Comparison of ENCODE assay signal across 18 cellular contexts in the genomic region with DNA sequence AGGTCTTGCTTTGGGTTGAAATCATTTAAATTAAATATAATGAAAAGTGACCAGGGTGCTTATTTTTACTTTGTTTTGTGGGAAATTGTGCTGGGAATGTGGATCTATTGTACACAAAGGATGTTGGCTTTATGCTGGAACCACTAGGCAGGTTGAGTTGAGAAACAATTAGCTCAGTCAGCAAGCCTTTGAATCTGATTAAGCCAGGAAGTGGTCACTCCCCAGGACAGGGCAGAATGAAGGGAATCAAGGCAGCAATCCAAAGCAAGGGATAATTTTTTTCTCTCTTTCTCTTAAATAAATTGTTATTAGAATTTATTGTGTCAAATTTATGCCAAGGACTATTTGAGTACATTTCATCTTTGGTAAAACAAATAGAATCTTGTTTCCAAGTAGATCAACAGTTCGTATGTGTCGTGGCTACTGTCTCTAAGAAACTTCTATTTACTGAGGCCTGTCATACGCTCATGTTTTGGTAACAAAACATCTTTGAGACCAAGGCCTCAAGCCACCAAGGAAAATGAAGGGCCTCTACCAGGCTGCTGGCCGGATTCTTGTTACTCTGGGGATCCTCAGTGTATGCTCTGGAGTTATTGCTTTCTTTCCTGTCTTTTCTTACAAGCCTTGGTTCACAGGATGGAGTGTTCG. TPM values are rescaled to one million over a fixed set of nuclear protein-coding genes. Genes with fewer than 3 reads are reported as not detected.
DNase-seq lines count a peak whose midpoint lies in the region; ATAC-seq and TF ChIP-seq lines count a peak whose summit lies in the region.
"Had no signal": no experiment of that assay in that cellular context is flagged by ENCODE, and none has a peak within 500 bp of the region (broad histone marks: within the 10 kb centered on the region; RNA-seq: fewer than 3 reads in every experiment).

Gene TMEM212, plus strand, starts transcription at position 486 of the 648 bp plus-strand sequence. Its CDS starts 35 bp downstream, at position 521.

- H3K4me3 Mint-ChIP-seq in osteocyte (ENCODE audit: unreplicated experiment): no peak within 1 kb of the TSS
- H3K4me3 Mint-ChIP-seq in activated T-helper 2 cell treated with anti-CD3 and anti-CD28 coated beads, Interferon-gamma antibody, Interleukin-2, Interleukin-4, amounts not matched to agents 10 μg/mL and 5 μg/mL and 100 μg/mL, durations not matched to agents 14 hours and 24 hours and 36 hours (ENCODE audit: low read depth): no peak within 1 kb of the TSS
- H3K4me3 Mint-ChIP-seq: activated CD8-positive, alpha-beta T cell treated with anti-CD3 and anti-CD28 coated beads for 36 hours; activated naive CD8-positive, alpha-beta T cell treated with anti-CD3 and anti-CD28 coated beads, Interleukin-2, amount 10 ng/mL, durations not matched to agents 7 days and 5 days; CD4-positive, alpha-beta T cell; immature natural killer cell; T-cell had no signal

- TF ChIP-seq POLR2A in spleen (IDR thresholded peaks at IDR 0.05): no peak

- no peak for ATAC-seq in HG02759 (IDR thresholded peaks at IDR 0.05; ENCODE audit: unreplicated experiment)
- ATAC-seq: activated CD8-positive, alpha-beta T cell treated with anti-CD3 and anti-CD28 coated beads for 36 hours; T-cell had no signal

- H3K4me3 ChIP-seq in SJCRH30 (no peak within 1 kb of the TSS), fibroblast of the aortic adventitia (ENCODE audit: low read depth, low read length) (no peak within 1 kb of the TSS), spleen (no peak within 1 kb of the TSS)
- H3K4me3 ChIP-seq: thyroid gland had no signal

- H3K4me1 ChIP-seq in SJCRH30 (peaks cover 34% of the 10 kb centered on the region), spleen (peaks cover 0 to 14% (median 8%) of the 10 kb centered on the region in 6 donors)
- H3K4me1 ChIP-seq: parathyroid adenoma had no signal

- H3K36me3 Mint-ChIP-seq in osteocyte (ENCODE audit: unreplicated experiment): peaks cover 1% of the 10 kb centered on the region
- peaks cover 7% of the 10 kb centered on the region for H3K36me3 Mint-ChIP-seq in activated T-helper 2 cell treated with anti-CD3 and anti-CD28 coated beads, Interferon-gamma antibody, Interleukin-2, Interleukin-4, amounts not matched to agents 10 μg/mL and 5 μg/mL and 100 μg/mL, durations not matched to agents 14 hours and 24 hours and 36 hours (ENCODE audit: low read depth)
- H3K36me3 Mint-ChIP-seq: immature natural killer cell, T-cell had no signal

- H3K36me3 ChIP-seq in SJCRH30: no peaks in the 10 kb centered on the region
- no peaks in the 10 kb centered on the region for H3K36me3 ChIP-seq in spleen
- H3K36me3 ChIP-seq: thyroid gland had no signal

- H3K27ac Mint-ChIP-seq in osteocyte (ENCODE audit: unreplicated experiment): peak within 1 kb of the TSS; percentile 67
- H3K27ac Mint-ChIP-seq in activated T-helper 2 cell treated with anti-CD3 and anti-CD28 coated beads, Interferon-gamma antibody, Interleukin-2, Interleukin-4, amounts not matched to agents 10 μg/mL and 5 μg/mL and 100 μg/mL, durations not matched to agents 14 hours and 24 hours and 36 hours: no peak within 1 kb of the TSS
- H3K27ac Mint-ChIP-seq: activated CD8-positive, alpha-beta T cell treated with anti-CD3 and anti-CD28 coated beads for 36 hours; activated naive CD8-positive, alpha-beta T cell treated with anti-CD3 and anti-CD28 coated beads, Interleukin-2, amount 10 ng/mL, durations not matched to agents 7 days and 5 days; CD4-positive, alpha-beta T cell; immature natural killer cell; T-cell had no signal

- H3K27ac ChIP-seq in SJCRH30: peak within 1 kb of the TSS; percentile 64
- peak within 1 kb of the TSS in 1 of 8 donors; percentile 22 for H3K27ac ChIP-seq in spleen
- H3K27ac ChIP-seq: HL-60, parathyroid adenoma had no signal

- no peak for TF ChIP-seq CTCF in fibroblast of the aortic adventitia (IDR thresholded peaks at IDR 0.05; ENCODE audit: insufficient read depth, low read length)
- no peak for TF ChIP-seq CTCF in osteocyte (IDR thresholded peaks at IDR 0.05)
- no peak for TF ChIP-seq CTCF in spleen (IDR thresholded peaks at IDR 0.05 in 8 of 11, conservative IDR thresholded peaks at IDR 0.05 in 3 of 11)

- no peaks in the 10 kb centered on the region for H3K27me3 Mint-ChIP-seq in osteocyte (ENCODE audit: unreplicated experiment)
- peaks cover 18% of the 10 kb centered on the region for H3K27me3 Mint-ChIP-seq in activated T-helper 2 cell treated with anti-CD3 and anti-CD28 coated beads, Interferon-gamma antibody, Interleukin-2, Interleukin-4, amounts not matched to agents 10 μg/mL and 5 μg/mL and 100 μg/mL, durations not matched to agents 14 hours and 24 hours and 36 hours (ENCODE audit: low read depth)
- H3K27me3 Mint-ChIP-seq: CD4-positive, alpha-beta T cell had no signal

- 80 to 88% (median 85%) methylated on average over 5 of the region's 5 CpGs for WGBS in spleen, 5 donors

- H3K9me3 ChIP-seq in SJCRH30 (replicated peaks): no peaks in the 10 kb centered on the region
- no peaks in the 10 kb centered on the region for H3K9me3 ChIP-seq in spleen
- H3K9me3 ChIP-seq: thyroid gland had no signal

- H3K27me3 ChIP-seq in SJCRH30: no peaks in the 10 kb centered on the region
- no peaks in the 10 kb centered on the region for H3K27me3 ChIP-seq in spleen (replicated peaks in 1 of 7)
- H3K27me3 ChIP-seq: thyroid gland had no signal

- H3K9me3 Mint-ChIP-seq in osteocyte (ENCODE audit: unreplicated experiment): peaks cover 4% of the 10 kb centered on the region
- H3K9me3 Mint-ChIP-seq in activated T-helper 2 cell treated with anti-CD3 and anti-CD28 coated beads, Interferon-gamma antibody, Interleukin-2, Interleukin-4, amounts not matched to agents 10 μg/mL and 5 μg/mL and 100 μg/mL, durations not matched to agents 14 hours and 24 hours and 36 hours: peaks cover 3% of the 10 kb centered on the region
- H3K9me3 Mint-ChIP-seq: activated CD8-positive, alpha-beta T cell treated with anti-CD3 and anti-CD28 coated beads for 36 hours; CD4-positive, alpha-beta T cell; T-cell had no signal

- H3K4me1 Mint-ChIP-seq in osteocyte (ENCODE audit: unreplicated experiment): peaks cover 73% of the 10 kb centered on the region
- H3K4me1 Mint-ChIP-seq in activated T-helper 2 cell treated with anti-CD3 and anti-CD28 coated beads, Interferon-gamma antibody, Interleukin-2, Interleukin-4, amounts not matched to agents 10 μg/mL and 5 μg/mL and 100 μg/mL, durations not matched to agents 14 hours and 24 hours and 36 hours (ENCODE audit: low read depth): peaks cover 24% of the 10 kb centered on the region
- H3K4me1 Mint-ChIP-seq: immature natural killer cell had no signal

- DNase-seq in GM03348 (ENCODE audit: low spot score): peak; percentile 13
- peak; percentile 12 to 42 for DNase-seq in SJCRH30
- peak; percentile 52 for DNase-seq in fibroblast of the aortic adventitia (ENCODE audit: low read depth)
- DNase-seq in osteocyte (ENCODE audit: extremely low spot score, unreplicated experiment): no peak
- no peak for DNase-seq in spleen
- DNase-seq in COLO668 (lab: John Stamatoyannopoulos, UW; ENCODE audit: unreplicated experiment): no peak
- no peak for DNase-seq in activated T-helper 2 cell treated with anti-CD3 and anti-CD28 coated beads, Interferon-gamma antibody, Interleukin-2, Interleukin-4, amounts not matched to agents 10 μg/mL and 5 μg/mL and 100 μg/mL, durations not matched to agents 14 hours and 24 hours and 36 hours (ENCODE audit: low spot score)
- DNase-seq: activated CD8-positive, alpha-beta T cell treated with anti-CD3 and anti-CD28 coated beads for 36 hours; activated naive CD8-positive, alpha-beta T cell treated with anti-CD3 and anti-CD28 coated beads, Interleukin-2, amount 10 ng/mL, durations not matched to agents 7 days and 5 days; CD4-positive, alpha-beta T cell; immature natural killer cell; NCI-H1092; NCI-H774; T-cell; thyroid gland had no signal

- intact Hi-C loops in spleen (cut with DNase I; ENCODE audit: low total_unique reads): no loop called here
- intact Hi-C loops in activated T-helper 2 cell treated with anti-CD3 and anti-CD28 coated beads, Interferon-gamma antibody, Interleukin-2, Interleukin-4, amounts not matched to agents 10 μg/mL and 5 μg/mL and 100 μg/mL, durations not matched to agents 14 hours and 24 hours and 36 hours (cut with micrococcal nuclease): loop anchor here (10.0 kb wide), 2 partner anchors 192 to 262 kb away; partner anchors contain the start of gene FNDC3B

RNA-seq across cellular contexts. Expression of gene TMEM212, which starts in this region (rescaled TPM):
- total RNA-seq in SJCRH30 (2014; rRNA removed; shearing (Covaris generic)): not detected in 2 replicates
- total RNA-seq in fibroblast of the aortic adventitia (ENCODE audit: low replicate concordance) (not detected in 2 replicates), osteocyte (not detected in 2 replicates), spleen (not detected)
- polyA plus RNA-seq in spleen: not detected
- 0.09 TPM in 1 of 2 replicates, not detected in the other for total RNA-seq in activated T-helper 2 cell treated with anti-CD3 and anti-CD28 coated beads, Interferon-gamma antibody, Interleukin-2, Interleukin-4, amounts not matched to agents 10 μg/mL and 5 μg/mL and 100 μg/mL, durations not matched to agents 14 hours and 24 hours and 36 hours
- total RNA-seq: activated CD8-positive, alpha-beta T cell treated with anti-CD3 and anti-CD28 coated beads for 36 hours; activated naive CD8-positive, alpha-beta T cell treated with anti-CD3 and anti-CD28 coated beads, Interleukin-2, amount 10 ng/mL, durations not matched to agents 7 days and 5 days; CD4-positive, alpha-beta T cell; T-cell; thyroid gland had no signal
- polyA plus RNA-seq: immature natural killer cell had no signal

Comparison
In these comparisons a context has a peak if more than half of its experiments do, and no peak if none do; other contexts are left out.
1. Peak in DNase-seq and H3K27ac ChIP-seq in SJCRH30; RNA of the gene not detected or under 1 TPM.
2. Peak in DNase-seq in fibroblast of the aortic adventitia; RNA of the gene not detected or under 1 TPM.